In the genomic region with DNA sequence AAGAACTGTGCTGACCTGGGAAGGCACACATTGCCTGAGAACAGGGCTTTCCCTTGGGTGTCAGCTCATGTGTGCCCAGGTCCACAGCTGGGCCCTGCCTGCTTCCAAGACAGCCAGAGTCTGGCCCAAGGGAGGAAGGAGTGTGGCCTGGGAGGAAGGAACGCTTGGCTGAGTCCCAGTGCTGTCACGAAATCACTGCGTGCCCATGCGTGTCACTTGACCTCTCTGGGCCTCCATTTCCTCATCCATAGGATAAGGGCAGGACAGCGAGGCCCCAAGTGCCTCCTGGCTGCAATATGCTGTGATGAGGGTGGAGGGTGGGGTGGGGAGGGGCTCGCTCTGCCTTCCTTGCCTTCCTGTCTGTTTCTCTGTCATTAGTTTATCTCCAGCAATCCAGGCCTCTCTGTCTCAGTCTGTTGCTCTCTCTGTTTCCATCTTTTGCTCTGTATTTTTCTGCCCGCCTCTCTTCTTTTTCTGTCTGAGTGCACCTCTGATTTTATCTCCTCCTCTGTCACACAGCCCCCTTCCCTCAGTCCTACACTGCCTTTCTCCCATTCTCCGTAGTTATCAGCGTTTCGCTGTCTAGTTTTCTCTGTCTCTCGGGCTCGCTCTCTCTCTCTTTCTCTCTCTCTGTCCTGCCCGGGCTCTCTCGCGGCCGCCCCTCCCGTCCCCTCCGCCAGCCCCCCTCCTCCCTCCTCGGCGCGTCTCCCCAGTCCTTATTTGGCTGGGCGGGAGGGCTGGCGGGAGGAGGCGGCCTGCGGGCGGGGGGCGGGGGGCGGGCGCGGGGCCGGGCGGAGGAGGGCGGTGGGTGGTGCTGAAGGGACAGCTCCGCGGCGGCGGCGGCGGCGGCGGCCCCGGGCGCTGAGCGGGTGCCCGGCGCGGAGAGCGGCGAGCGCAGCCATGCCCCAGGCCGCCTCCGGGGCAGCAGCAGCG, we compare ENCODE assay signal across 8 cellular contexts. TPM values are rescaled to one million over a fixed set of nuclear protein-coding genes. Genes with fewer than 3 reads are reported as not detected.
A peak's percentile ranks its signal among the peaks of the same experiment; 100 is the strongest.
DNase-seq lines count a peak whose midpoint lies in the region; ATAC-seq and TF ChIP-seq lines count a peak whose summit lies in the region.

TSS of gene KCNK3 (plus strand) at position 842 of the 933 bp plus-strand sequence. CDS start 154 bp downstream, outside the sequence.

- no peak for TF ChIP-seq POLR2A in esophagus muscularis mucosa (IDR thresholded peaks at IDR 0.05; ENCODE audit: low read depth)

- peak within 1 kb of the TSS; percentile 57 to 63 (median 60) for H3K4me3 ChIP-seq in esophagus muscularis mucosa

- H3K36me3 ChIP-seq in esophagus muscularis mucosa, result no peaks in the 10 kb centered on the region

- peak within 1 kb of the TSS in 7 of 10 donors; percentile 11 to 61 (median 47) for H3K4me3 Mint-ChIP-seq in naive thymus-derived CD8-positive, alpha-beta T cell

- TF ChIP-seq CTCF in esophagus muscularis mucosa (IDR thresholded peaks at IDR 0.05), result no peak

- peaks cover 7 to 14% (median 11%) of the 10 kb centered on the region in 4 donors for H3K4me1 Mint-ChIP-seq in naive thymus-derived CD8-positive, alpha-beta T cell

- H3K4me1 ChIP-seq in esophagus muscularis mucosa, result peaks cover 23 to 67% (median 48%) of the 10 kb centered on the region in 4 donors

- no peaks in the 10 kb centered on the region for H3K9me3 ChIP-seq in esophagus muscularis mucosa

- peaks cover 0 to 21% (median 2%) of the 10 kb centered on the region in 3 donors for H3K36me3 Mint-ChIP-seq in naive thymus-derived CD8-positive, alpha-beta T cell

- peaks cover 36 to 89% (median 68%) of the 10 kb centered on the region in 5 donors for H3K27me3 Mint-ChIP-seq in naive thymus-derived CD8-positive, alpha-beta T cell

- DNase-seq in DMS79 (lab: John Stamatoyannopoulos, UW) (peak; percentile 42), NCI-H2196 treated with DMSO at 0.1 percent for 48 hours (lab: John Stamatoyannopoulos, UW; ENCODE audit: unreplicated experiment) (peak; percentile 60), activated T-cell treated with anti-CD3 and anti-CD28 coated beads for 48 hours (ENCODE audit: low read depth) (peak; percentile 45), esophagus muscularis mucosa (ENCODE audit: extremely low spot score) (no peak), substantia nigra (lab: John Stamatoyannopoulos, UW) (peak in 30 of 49 donors; percentile 3 to 77 (median 24)), middle frontal gyrus (ENCODE audit: extremely low spot score, low spot score) (no peak)
- DNase-seq in naive thymus-derived CD8-positive, alpha-beta T cell, result peak in 9 of 10 donors; percentile 14 to 54 (median 41)

- peaks cover 0 to 7% (median 0%) of the 10 kb centered on the region in 9 donors for H3K9me3 Mint-ChIP-seq in naive thymus-derived CD8-positive, alpha-beta T cell

- POLR2A ChIA-PET in naive thymus-derived CD8-positive, alpha-beta T cell (lab: Charles Lee), result no interaction called here

- intact Hi-C loops in esophagus muscularis mucosa (cut with DNase I), result no loop called here

- H3K27ac ChIP-seq in esophagus muscularis mucosa (replicated peaks in 1 of 4) (peak within 1 kb of the TSS; percentile 84 to 89 (median 86)), substantia nigra (ENCODE audit: low read depth, low read length, poor library complexity, severe bottlenecking) (no peak within 1 kb of the TSS)

- no peak for TF ChIP-seq EP300 in esophagus muscularis mucosa (IDR thresholded peaks at IDR 0.05)

- 7% methylated on average over 23 of the region's 53 CpGs for WGBS in esophagus muscularis mucosa

- peaks cover 0 to 45% (median 2%) of the 10 kb centered on the region in 4 donors for H3K27me3 ChIP-seq in esophagus muscularis mucosa

- ATAC-seq in naive thymus-derived CD8-positive, alpha-beta T cell, result peak; percentile 89 to 95
- no peak for ATAC-seq in GM21515 (IDR thresholded peaks at IDR 0.05; ENCODE audit: unreplicated experiment)

- H3K27ac Mint-ChIP-seq in naive thymus-derived CD8-positive, alpha-beta T cell, result peak within 1 kb of the TSS in 1 of 10 donors; percentile 75

RNA-seq across cellular contexts. Expression of gene KCNK3, which starts in this region (rescaled TPM):
- 10 to 100 TPM in 1 of 4 donors, 1 to 10 TPM in 3; 2.1 to 13.0 (median 7.9) TPM for total RNA-seq in esophagus muscularis mucosa
- total RNA-seq in naive thymus-derived CD8-positive, alpha-beta T cell, result not detected
- not detected for polyA plus RNA-seq in naive thymus-derived CD8-positive, alpha-beta T cell

Comparison
In these comparisons a context has a peak if more than half of its experiments do, and no peak if none do; other contexts are left out.
1. Peak in DNase-seq and ATAC-seq in naive thymus-derived CD8-positive, alpha-beta T cell; RNA of the gene not detected or under 1 TPM.
2. DNase-seq: peak in DMS79 (single experiment), NCI-H2196 treated with DMSO at 0.1 percent for 48 hours (single experiment), activated T-cell treated with anti-CD3 and anti-CD28 coated beads for 48 hours (single experiment) and substantia nigra (30 of 49); none in esophagus muscularis mucosa (single experiment) and middle frontal gyrus (single experiment).